Comparison of ENCODE assay signal across 25 cellular contexts in genomic region chr5:139523635-139524445, GRCh38. TPM values are rescaled to one million over a fixed set of nuclear protein-coding genes. Genes with fewer than 3 reads are reported as not detected.
DNase-seq lines count a peak whose midpoint lies in the region; ATAC-seq and FAIRE-seq lines count a peak whose summit lies in the region.
"Had no signal": no experiment of that assay in that cellular context is flagged by ENCODE, and none has a peak within 500 bp of the region (broad histone marks: within the 10 kb centered on the region; RNA-seq: fewer than 3 reads in every experiment).

No MANE protein-coding gene starts in this region.

- ATAC-seq in activated T-cell treated with anti-CD3 and anti-CD28 coated beads, Interleukin-2, amount 50 U/mL, for 72 hours (replicated peaks in 1 of 2), result no peak
- ATAC-seq: activated naive CD4-positive, alpha-beta T cell treated with anti-CD3 and anti-CD28 coated beads, Interleukin-2, amount 50 U/mL, for 72 hours had no signal

- DNase-seq in GM19239 (ENCODE audit: insufficient read length, low spot score) (no peak), NT2/D1 (ENCODE audit: low read depth, low spot score) (peak; percentile 92), small intestine (peak; percentile 17), C1 segment of cervical spinal cord (lab: John Stamatoyannopoulos, UW) (no peak)
- no peak for DNase-seq in activated CD4-positive, alpha-beta T cell treated with anti-CD3 and anti-CD28 coated beads, Interleukin-2, amount 50 U/mL, for 4 hours
- no peak for DNase-seq in activated T-cell treated with anti-CD3 and anti-CD28 coated beads, Interleukin-2, amount 50 U/mL, for 72 hours
- DNase-seq: CD4-positive, alpha-beta memory T cell; DMS153; GOT3; NCI-H1092 treated with DMSO at 0.1 percent for 48 hours; NCI-H2029 treated with DMSO at 0.1 percent for 48 hours; NCI-H510A; NK-92 treated with Interleukin-12 subunit alpha and Interleukin-12 subunit beta, amount 100 ng/mL, for 24 hours; RPMI8226; SK-N-SH; T-helper 9 cell had no signal

- no peaks in the 10 kb centered on the region for H3K27me3 Mint-ChIP-seq in activated T-cell treated with anti-CD3 and anti-CD28 coated beads, Interleukin-2, amount 50 U/mL, for 72 hours (ENCODE audit: low read depth)

- peak; percentile 14 for FAIRE-seq in GM19239 (lab: Jason Lieb, UNC)
- no peak for FAIRE-seq in small intestine (lab: Jason Lieb, UNC)
- FAIRE-seq: frontal cortex had no signal

- no peak overlapping the region for H3K27ac Mint-ChIP-seq in activated T-cell treated with anti-CD3 and anti-CD28 coated beads, Interleukin-2, amount 50 U/mL, for 72 hours
- H3K27ac Mint-ChIP-seq: activated naive CD4-positive, alpha-beta T cell treated with anti-CD3 and anti-CD28 coated beads, Interleukin-2, amount 50 U/mL, for 72 hours; activated T-helper 1 cell treated with anti-CD3 and anti-CD28 coated beads, Interleukin-12 subunit alpha, Interleukin-12 subunit beta, Interleukin-2, Interleukin-4 antibody, amounts not matched to agents 30 ng/mL and 10 ng/mL and 1 ng/mL, durations not matched to agents 14 hours and 24 hours and 36 hours had no signal

- 51 to 68% (median 66%) methylated on average over 10 of the region's 10 CpGs for WGBS in small intestine, 3 donors

- H3K4me1 Mint-ChIP-seq in activated T-cell treated with anti-CD3 and anti-CD28 coated beads, Interleukin-2, amount 50 U/mL, for 72 hours (ENCODE audit: low read depth), result peaks cover 9% of the 10 kb centered on the region

- H3K4me1 ChIP-seq in NT2/D1 (ENCODE audit: insufficient read depth, insufficient read length) (peaks cover 3% of the 10 kb centered on the region), iPS-20b (ENCODE audit: insufficient read depth, low read length) (peaks cover 38% of the 10 kb centered on the region; the same call in 1 of the 2 replicates), small intestine (ENCODE audit: control insufficient read depth in 2 of 2, insufficient read depth in 1 of 2, low read depth in 1 of 2, low read length in 1 of 2) (peaks cover 0 to 4% of the 10 kb centered on the region in 2 donors)
- H3K4me1 ChIP-seq: ascending aorta had no signal

- H3K9me3 Mint-ChIP-seq in activated T-cell treated with anti-CD3 and anti-CD28 coated beads, Interleukin-2, amount 50 U/mL, for 72 hours, result no peaks in the 10 kb centered on the region
- H3K9me3 Mint-ChIP-seq: activated naive CD4-positive, alpha-beta T cell treated with anti-CD3 and anti-CD28 coated beads, Interleukin-2, amount 50 U/mL, for 72 hours; activated T-helper 1 cell treated with anti-CD3 and anti-CD28 coated beads, Interleukin-12 subunit alpha, Interleukin-12 subunit beta, Interleukin-2, Interleukin-4 antibody, amounts not matched to agents 30 ng/mL and 10 ng/mL and 1 ng/mL, durations not matched to agents 14 hours and 24 hours and 36 hours had no signal

- H3K9ac ChIP-seq in NT2/D1 (ENCODE audit: insufficient read length, low read depth) (no peak overlapping the region), iPS-20b (ENCODE audit: low read depth, low read length) (no peak overlapping the region)
- H3K9ac ChIP-seq: SK-N-SH had no signal

- no peaks in the 10 kb centered on the region for H3K36me3 ChIP-seq in NT2/D1 (ENCODE audit: insufficient read depth, insufficient read length, low read length)
- H3K36me3 ChIP-seq in iPS-20b (ENCODE audit: insufficient read depth, low read depth, low read length), result no peaks in the 10 kb centered on the region
- no peaks in the 10 kb centered on the region for H3K36me3 ChIP-seq in small intestine (ENCODE audit: control insufficient read depth in 2 of 2, insufficient read depth in 2 of 2, low read length in 2 of 2)
- H3K36me3 ChIP-seq: ascending aorta, thoracic aorta had no signal

- H3K36me3 Mint-ChIP-seq in activated T-cell treated with anti-CD3 and anti-CD28 coated beads, Interleukin-2, amount 50 U/mL, for 72 hours (ENCODE audit: insufficient read depth in 2 of 2), result no peaks in the 10 kb centered on the region
- H3K36me3 Mint-ChIP-seq: activated naive CD4-positive, alpha-beta T cell treated with anti-CD3 and anti-CD28 coated beads, Interleukin-2, amount 50 U/mL, for 72 hours; CD4-positive, alpha-beta memory T cell had no signal

- H3K27me3 ChIP-seq in NT2/D1 (ENCODE audit: insufficient read depth, insufficient read length) (no peaks in the 10 kb centered on the region), iPS-20b (ENCODE audit: insufficient read depth, low read length) (no peaks in the 10 kb centered on the region), small intestine (ENCODE audit: control insufficient read depth in 2 of 2, insufficient read depth in 2 of 2, low read length in 2 of 2) (no peaks in the 10 kb centered on the region)
- H3K27me3 ChIP-seq: ascending aorta had no signal

- H3K9me3 ChIP-seq in NT2/D1 (ENCODE audit: insufficient read depth, low read length) (no peaks in the 10 kb centered on the region), iPS-20b (ENCODE audit: insufficient read depth, low read depth, low read length) (no peaks in the 10 kb centered on the region), small intestine (ENCODE audit: control insufficient read depth, low read depth) (no peaks in the 10 kb centered on the region)
- H3K9me3 ChIP-seq: ascending aorta, SK-N-SH, thoracic aorta had no signal

- H3K4me3 ChIP-seq in NT2/D1 (ENCODE audit: insufficient read length, low read depth) (no peak overlapping the region), iPS-20b (ENCODE audit: low read length) (peak overlapping the region; percentile 9; the same call in 1 of the 2 replicates), small intestine (ENCODE audit: low read depth in 1 of 2, low read length in 2 of 2) (no peak overlapping the region)
- H3K4me3 ChIP-seq: ascending aorta, thoracic aorta had no signal

- no peak overlapping the region for H3K4me3 Mint-ChIP-seq in activated T-cell treated with anti-CD3 and anti-CD28 coated beads, Interleukin-2, amount 50 U/mL, for 72 hours
- H3K4me3 Mint-ChIP-seq: activated T-helper 1 cell treated with anti-CD3 and anti-CD28 coated beads, Interleukin-12 subunit alpha, Interleukin-12 subunit beta, Interleukin-2, Interleukin-4 antibody, amounts not matched to agents 30 ng/mL and 10 ng/mL and 1 ng/mL, durations not matched to agents 14 hours and 24 hours and 36 hours; CD4-positive, alpha-beta memory T cell had no signal

- H3K27ac ChIP-seq in iPS-20b (ENCODE audit: low read length), result no peak overlapping the region
- H3K27ac ChIP-seq in small intestine (ENCODE audit: low read depth in 1 of 2, low read length in 1 of 2), result no peak overlapping the region
- H3K27ac ChIP-seq: ascending aorta, thoracic aorta had no signal

RNA-seq across cellular contexts. Expression of gene UBE2D2, which starts 37.3 kb away (rescaled TPM):
- polyA plus RNA-seq in small intestine, result 10 to 100 TPM; 74.3 to 96.7 (median 93.9) TPM
- 100 to 1,000 TPM; 315 to 342 TPM for total RNA-seq in activated T-cell treated with anti-CD3 and anti-CD28 coated beads, Interleukin-2, amount 50 U/mL, for 72 hours

RNA-seq across cellular contexts. Expression of gene STING1, which starts 41.3 kb away (rescaled TPM):
- polyA plus RNA-seq in small intestine, result 10 to 100 TPM in 1 of 3 donors, 1 to 10 TPM in 2; 2.2 to 23.0 (median 3.0) TPM
- total RNA-seq in activated T-cell treated with anti-CD3 and anti-CD28 coated beads, Interleukin-2, amount 50 U/mL, for 72 hours, result 100 to 1,000 TPM in 1 of 2 donors, 10 to 100 TPM in 1; 98.6 to 230 TPM

RNA-seq across cellular contexts. Expression of gene SMIM33, which starts 53.0 kb away (rescaled TPM):
- polyA plus RNA-seq in small intestine, result 1 to 10 TPM in 1 of 3 donors, under 1 TPM in 1, not detected in 1; 0.45 to 1.9 TPM
- total RNA-seq in activated T-cell treated with anti-CD3 and anti-CD28 coated beads, Interleukin-2, amount 50 U/mL, for 72 hours, result under 1 TPM; 0.22 to 0.35 TPM
- total RNA-seq: ascending aorta, esophagus mucosa, frontal cortex, LHCN-M2, thoracic aorta had no signal
- polyA plus RNA-seq: neural cell, SK-N-SH had no signal

Comparison
In these comparisons a context has a peak if more than half of its experiments do, and no peak if none do; other contexts are left out.
1. DNase-seq: peak in NT2/D1 (single experiment) and small intestine (single experiment); none in GM19239 (single experiment), activated CD4-positive, alpha-beta T cell treated with anti-CD3 and anti-CD28 coated beads, Interleukin-2, amount 50 U/mL, for 4 hours (0 of 2), activated T-cell treated with anti-CD3 and anti-CD28 coated beads, Interleukin-2, amount 50 U/mL, for 72 hours (0 of 2) and C1 segment of cervical spinal cord (0 of 14).